Comparison of ENCODE assay signal across 23 cellular contexts in genomic region chr5:173529861-173530260, GRCh38.
"Had no signal": no experiment of that assay in that cellular context is flagged by ENCODE, and none has a peak within 500 bp of the region (broad histone marks: within the 10 kb centered on the region; RNA-seq: fewer than 3 reads in every experiment).

No MANE protein-coding gene starts in this region.

- H3K4me1 ChIP-seq: lower lobe of right lung, neural progenitor cell, prostate gland, spleen, suprapubic skin, tibial artery, upper lobe of right lung had no signal

- H3K4me2 ChIP-seq: neural progenitor cell had no signal

- H3K27ac ChIP-seq: lower lobe of right lung, neural progenitor cell, ovary, prostate gland, skin epidermis, spleen, suprapubic skin, thoracic aorta, tibial artery, upper lobe of right lung had no signal

- DNase-seq: hippocampal formation; kidney glomerular epithelial cell; left cardiac atrium; left ventricle myocardium superior; lower lobe of right lung; mammary epithelial cell; mesenchymal stem cell; naive B cell; natural killer cell; nephron progenitor cell; ovary; posterior cingulate gyrus; right cardiac atrium; spleen; stimulated activated CD4-positive, alpha-beta T cell treated with anti-CD3 and anti-CD28 coated beads, Interleukin-4, amount 100 ng/mL, for 24 hours; stimulated activated naive CD4-positive, alpha-beta T cell; tibial artery; upper lobe of right lung had no signal

- H3K9me3 ChIP-seq: lower lobe of right lung, ovary, prostate gland, spleen, suprapubic skin, thoracic aorta, tibial artery, upper lobe of right lung had no signal

- H3K4me3 ChIP-seq: lower lobe of right lung, neural progenitor cell, ovary, prostate gland, skin epidermis, spleen, suprapubic skin, thoracic aorta, tibial artery, upper lobe of right lung had no signal

- H3K27me3 ChIP-seq: neural progenitor cell, ovary, suprapubic skin, tibial artery, upper lobe of right lung had no signal

- H3K9ac ChIP-seq: neural progenitor cell had no signal

- H2AFZ ChIP-seq: neural progenitor cell had no signal

- H3K36me3 ChIP-seq: lower lobe of right lung, neural progenitor cell, ovary, prostate gland, spleen, suprapubic skin, thoracic aorta, tibial artery, upper lobe of right lung had no signal
